Comparison of ENCODE assay signal across 8 cellular contexts in genomic region chr7:139108256-139109187, GRCh38. TPM values are rescaled to one million over a fixed set of nuclear protein-coding genes. Genes with fewer than 3 reads are reported as not detected.
DNase-seq lines count a peak whose midpoint lies in the region; ATAC-seq and TF ChIP-seq lines count a peak whose summit lies in the region.

No MANE protein-coding gene starts in this region.

- peaks cover 16% of the 10 kb centered on the region for H3K36me3 Mint-ChIP-seq in activated naive CD4-positive, alpha-beta T cell treated with anti-CD3 and anti-CD28 coated beads, Interleukin-2, amount 50 U/mL, for 24 hours
- no peaks in the 10 kb centered on the region for H3K36me3 Mint-ChIP-seq in MCF 10A (ENCODE audit: insufficient read depth, unreplicated experiment)

- intact Hi-C loops in MCF 10A (cut with micrococcal nuclease), result loop anchor here (1.0 to 10.0 kb wide), 2 partner anchors 123 to 236 kb away; partner anchors contain the start of genes FMC1 and UBN2
- intact Hi-C loops in stomach (cut with DNase I; ENCODE audit: low total_unique reads), result no loop called here

- H3K9me3 Mint-ChIP-seq in activated naive CD4-positive, alpha-beta T cell treated with anti-CD3 and anti-CD28 coated beads, Interleukin-2, amount 50 U/mL, for 24 hours, result peaks cover 5% of the 10 kb centered on the region
- peaks cover 9% of the 10 kb centered on the region for H3K9me3 Mint-ChIP-seq in MCF 10A (ENCODE audit: unreplicated experiment)

- peak overlapping the region; percentile 96 to 99 (median 97) for H3K27ac ChIP-seq in stomach

- no peaks in the 10 kb centered on the region for H3K27me3 Mint-ChIP-seq in activated naive CD4-positive, alpha-beta T cell treated with anti-CD3 and anti-CD28 coated beads, Interleukin-2, amount 50 U/mL, for 24 hours
- no peaks in the 10 kb centered on the region for H3K27me3 Mint-ChIP-seq in MCF 10A (ENCODE audit: insufficient read depth, unreplicated experiment)

- POLR2A ChIA-PET in MCF 10A (lab: Yijun Ruan, JAX), result interaction anchor here (0.7 to 2.8 kb wide), 5 partner anchors 10 to 322 kb away, joined by 3 to 10 read pairs (median 4); partner anchors contain the start of gene LUC7L2

- 0 to 2% (median 1%) methylated on average over 45 to 61 of the region's 61 CpGs for WGBS in stomach, 5 donors

- no peak for TF ChIP-seq CTCF in MCF 10A (IDR thresholded peaks at IDR 0.05; ENCODE audit: unreplicated experiment)
- TF ChIP-seq CTCF in stomach (IDR thresholded peaks at IDR 0.05), result no peak

- no peak for TF ChIP-seq POLR2A in stomach (IDR thresholded peaks at IDR 0.05)

- TF ChIP-seq EP300 in stomach (IDR thresholded peaks at IDR 0.05), result no peak

- peak overlapping the region; percentile 83 to 99 (median 94) for H3K4me3 ChIP-seq in stomach

- DNase-seq in activated naive CD4-positive, alpha-beta T cell (lab: John Stamatoyannopoulos, UW), result no peak
- peak; percentile 65 for DNase-seq in NCI-H748 treated with DMSO at 0.1 percent for 48 hours (lab: John Stamatoyannopoulos, UW)
- DNase-seq in MCF 10A (ENCODE audit: unreplicated experiment), result peak; percentile 27
- DNase-seq in kidney glomerular epithelial cell (lab: John Stamatoyannopoulos, UW), result peak; percentile 49
- DNase-seq in stomach, result peak; percentile 38
- no peak for DNase-seq in NCI-H1930 (lab: John Stamatoyannopoulos, UW)

- CTCF ChIA-PET in MCF 10A (lab: Yijun Ruan, JAX), result interaction anchor here (0.6 to 0.7 kb wide), 2 partner anchors 11 to 223 kb away, joined by 3 to 4 read pairs; no protein-coding TSS in a partner anchor

- peak; percentile 5 for ATAC-seq in HG02973 (IDR thresholded peaks at IDR 0.05; ENCODE audit: unreplicated experiment)

- no peaks in the 10 kb centered on the region for H3K27me3 ChIP-seq in stomach

- H3K4me1 ChIP-seq in stomach, result peaks cover 0 to 65% (median 35%) of the 10 kb centered on the region in 4 donors

- peak overlapping the region; percentile 98 for H3K27ac Mint-ChIP-seq in activated naive CD4-positive, alpha-beta T cell treated with anti-CD3 and anti-CD28 coated beads, Interleukin-2, amount 50 U/mL, for 24 hours
- peak overlapping the region; percentile 91 for H3K27ac Mint-ChIP-seq in MCF 10A (ENCODE audit: low read depth, unreplicated experiment)

- peak overlapping the region; percentile 100 for H3K4me3 Mint-ChIP-seq in activated naive CD4-positive, alpha-beta T cell treated with anti-CD3 and anti-CD28 coated beads, Interleukin-2, amount 50 U/mL, for 24 hours
- H3K4me3 Mint-ChIP-seq in MCF 10A (ENCODE audit: unreplicated experiment), result peak overlapping the region; percentile 95

- no peaks in the 10 kb centered on the region for H3K36me3 ChIP-seq in stomach

- no TSS peak for BruUV-seq in MCF 10A (replicated peaks; lab: Mats Ljungman, UMichigan)

- no peaks in the 10 kb centered on the region for H3K9me3 ChIP-seq in stomach

- peaks cover 46% of the 10 kb centered on the region for H3K4me1 Mint-ChIP-seq in activated naive CD4-positive, alpha-beta T cell treated with anti-CD3 and anti-CD28 coated beads, Interleukin-2, amount 50 U/mL, for 24 hours
- H3K4me1 Mint-ChIP-seq in MCF 10A (ENCODE audit: insufficient read depth, unreplicated experiment), result peaks cover 34% of the 10 kb centered on the region

RNA-seq across cellular contexts. Expression of gene ZC3HAV1, which starts 1.0 kb away (rescaled TPM):
- 14.2 and 25.7 TPM in 2 replicates for total RNA-seq in MCF 10A (2022)
- total RNA-seq in stomach, result 10 to 100 TPM in 4 of 5 donors, 1 to 10 TPM in 1; 7.6 to 34.3 (median 20.3) TPM
- 1 to 10 TPM; 5.5 to 7.0 (median 5.7) TPM for polyA plus RNA-seq in stomach

Comparison
In these comparisons a context has a peak if more than half of its experiments do, and no peak if none do; other contexts are left out.
1. DNase-seq: peak in NCI-H748 treated with DMSO at 0.1 percent for 48 hours (single experiment), MCF 10A (single experiment), kidney glomerular epithelial cell (single experiment) and stomach (single experiment); none in activated naive CD4-positive, alpha-beta T cell (0 of 4) and NCI-H1930 (0 of 2).